Comparison of ENCODE assay signal across 8 cellular contexts in genomic region chr6:129500958-129501381, GRCh38.
DNase-seq lines count a peak whose midpoint lies in the region; TF ChIP-seq lines count a peak whose summit lies in the region.

No MANE protein-coding gene starts in this region.

- peak; percentile 37 for TF ChIP-seq CTCF in GM10266 (IDR thresholded peaks at IDR 0.05; ENCODE audit: control insufficient read depth, insufficient read depth, low read depth, missing control alignments)

- no peak for DNase-seq in GM10266 (ENCODE audit: extremely low spot score)
- peak; percentile 40 for DNase-seq in NAMALWA (ENCODE audit: low spot score)
- peak; percentile 6 for DNase-seq in cerebellar cortex (ENCODE audit: low spot score)
- peak; percentile 27 for DNase-seq in pons (ENCODE audit: low spot score)
- DNase-seq in stimulated activated CD4-positive, alpha-beta T cell treated with anti-CD3 and anti-CD28 coated beads, Interleukin-12 subunit alpha, Interleukin-12 subunit beta, amount 100 ng/mL, for 4 hours: no peak
- DNase-seq in NCI-H2029 (lab: John Stamatoyannopoulos, UW): no peak
- no peak for DNase-seq in stimulated activated CD4-positive, alpha-beta T cell treated with anti-CD3 and anti-CD28 coated beads, Interleukin-1b, Interleukin-23, amount 100 ng/mL, for 48 hours
- DNase-seq in OCI-M2 (lab: John Stamatoyannopoulos, UW; ENCODE audit: unreplicated experiment): no peak

Comparison
In these comparisons a context has a peak if more than half of its experiments do, and no peak if none do; other contexts are left out.
1. DNase-seq: peak in NAMALWA (single experiment), cerebellar cortex (single experiment) and pons (single experiment); none in GM10266 (single experiment), stimulated activated CD4-positive, alpha-beta T cell treated with anti-CD3 and anti-CD28 coated beads, Interleukin-12 subunit alpha, Interleukin-12 subunit beta, amount 100 ng/mL, for 4 hours (single experiment), NCI-H2029 (single experiment), stimulated activated CD4-positive, alpha-beta T cell treated with anti-CD3 and anti-CD28 coated beads, Interleukin-1b, Interleukin-23, amount 100 ng/mL, for 48 hours (single experiment) and OCI-M2 (single experiment).